ENCODE assay signal across 19 cellular contexts in genomic region chr7:44700322-44700721, GRCh38. TPM values are rescaled to one million over a fixed set of nuclear protein-coding genes. Genes with fewer than 3 reads are reported as not detected.
DNase-seq lines count a peak whose midpoint lies in the region; ATAC-seq and TF ChIP-seq lines count a peak whose summit lies in the region.
"Had no signal": no experiment of that assay in that cellular context is flagged by ENCODE, and none has a peak within 500 bp of the region (broad histone marks: within the 10 kb centered on the region; RNA-seq: fewer than 3 reads in every experiment).

No MANE protein-coding gene starts in this region.

- H3K27ac ChIP-seq in CD4-positive, CD25-positive, alpha-beta regulatory T cell (ENCODE audit: insufficient read depth, low read length, poor library complexity, severe bottlenecking): no peak overlapping the region
- H3K27ac ChIP-seq: HL-60, PC-9 had no signal

- H3K36me3 Mint-ChIP-seq in activated T-cell treated with anti-CD3 and anti-CD28 coated beads, Interleukin-2, amount 50 U/mL, for 24 hours (ENCODE audit: low read depth): peaks cover 91% of the 10 kb centered on the region
- H3K36me3 Mint-ChIP-seq in CD4-positive, CD25-positive, alpha-beta regulatory T cell: peaks cover 63% of the 10 kb centered on the region
- peaks cover 73% of the 10 kb centered on the region for H3K36me3 Mint-ChIP-seq in WTC11

- ATAC-seq in CD4-positive, CD25-positive, alpha-beta regulatory T cell (ENCODE audit: low read depth in 2 of 2): no peak
- ATAC-seq in WTC11: no peak

- no peaks in the 10 kb centered on the region for H3K9me3 Mint-ChIP-seq in activated T-cell treated with anti-CD3 and anti-CD28 coated beads, Interleukin-2, amount 50 U/mL, for 24 hours
- H3K9me3 Mint-ChIP-seq in CD4-positive, CD25-positive, alpha-beta regulatory T cell: peaks cover 0 to 2% (median 0%) of the 10 kb centered on the region in 7 donors
- H3K9me3 Mint-ChIP-seq in WTC11: peaks cover 4% of the 10 kb centered on the region; the same call in 1 of the 2 replicates
- H3K9me3 Mint-ChIP-seq: CD8-positive, alpha-beta memory T cell had no signal

- CTCF ChIA-PET in WTC11 (lab: Charles Lee): interaction anchor here (0.6 to 0.9 kb wide), 2 partner anchors 43 to 69 kb away, joined by 4 read pairs; no protein-coding TSS in a partner anchor

- H3K9me3 ChIP-seq in CD4-positive, CD25-positive, alpha-beta regulatory T cell (ENCODE audit: control insufficient read depth in 2 of 2, low read length in 2 of 2): no peaks in the 10 kb centered on the region

- no peak overlapping the region for H3K4me3 Mint-ChIP-seq in activated T-cell treated with anti-CD3 and anti-CD28 coated beads, Interleukin-2, amount 50 U/mL, for 24 hours
- H3K4me3 Mint-ChIP-seq in CD4-positive, CD25-positive, alpha-beta regulatory T cell: no peak overlapping the region
- no peak overlapping the region for H3K4me3 Mint-ChIP-seq in WTC11
- H3K4me3 Mint-ChIP-seq: CD8-positive, alpha-beta memory T cell; HFFc6 had no signal

- H3K4me3 ChIP-seq in CD4-positive, CD25-positive, alpha-beta regulatory T cell (ENCODE audit: low read depth, low read length): no peak overlapping the region
- no peak overlapping the region for H3K4me3 ChIP-seq in foreskin fibroblast (ENCODE audit: low read depth in 1 of 2, low read length in 2 of 2)
- H3K4me3 ChIP-seq: PC-9 had no signal

- H3K27me3 ChIP-seq in CD4-positive, CD25-positive, alpha-beta regulatory T cell (ENCODE audit: control insufficient read depth, insufficient read depth, low read length): no peaks in the 10 kb centered on the region

- POLR2A ChIA-PET in WTC11 (lab: Charles Lee): no interaction called here

- H3K27ac Mint-ChIP-seq in activated T-cell treated with anti-CD3 and anti-CD28 coated beads, Interleukin-2, amount 50 U/mL, for 24 hours: peak overlapping the region; percentile 11
- H3K27ac Mint-ChIP-seq in CD4-positive, CD25-positive, alpha-beta regulatory T cell: peak overlapping the region in 2 of 3 donors; percentile 32 to 42
- H3K27ac Mint-ChIP-seq in WTC11: peak overlapping the region; percentile 24; the same call in 1 of the 2 replicates
- H3K27ac Mint-ChIP-seq: HFFc6 had no signal

- H3K4me1 Mint-ChIP-seq in activated T-cell treated with anti-CD3 and anti-CD28 coated beads, Interleukin-2, amount 50 U/mL, for 24 hours (ENCODE audit: low read depth): no peaks in the 10 kb centered on the region
- H3K4me1 Mint-ChIP-seq in CD4-positive, CD25-positive, alpha-beta regulatory T cell: no peaks in the 10 kb centered on the region
- no peaks in the 10 kb centered on the region for H3K4me1 Mint-ChIP-seq in WTC11
- H3K4me1 Mint-ChIP-seq: CD8-positive, alpha-beta memory T cell had no signal

- DNase-seq in activated T-cell treated with anti-CD3 and anti-CD28 coated beads, Interleukin-2, amount 50 U/mL, for 24 hours: no peak
- no peak for DNase-seq in activated T-cell treated with anti-CD3 and anti-CD28 coated beads for 4 hours
- no peak for DNase-seq in CD4-positive, CD25-positive, alpha-beta regulatory T cell
- no peak for DNase-seq in WTC11 (ENCODE audit: low spot score)
- peak; percentile 44 for DNase-seq in posterior vena cava (ENCODE audit: low spot score)
- DNase-seq in UCSD-AML1 (lab: John Stamatoyannopoulos, UW; ENCODE audit: unreplicated experiment): no peak
- DNase-seq in foreskin fibroblast: no peak
- no peak for DNase-seq in AG08395 (ENCODE audit: low spot score)
- DNase-seq: CD8-positive, alpha-beta memory T cell; DND-41; GDM1; GOT3; HFFc6; NCI-H1436 treated with DMSO at 0.1 percent for 48 hours; NCI-H2107; NCI-H226; PC-9; SHP77 had no signal

- no peaks in the 10 kb centered on the region for H3K4me1 ChIP-seq in CD4-positive, CD25-positive, alpha-beta regulatory T cell (ENCODE audit: control insufficient read depth, insufficient read depth, low read length, poor library complexity, severe bottlenecking)

- H3K36me3 ChIP-seq in CD4-positive, CD25-positive, alpha-beta regulatory T cell (ENCODE audit: control insufficient read depth, insufficient read depth, low read length): peaks cover 80% of the 10 kb centered on the region

- no peak for TF ChIP-seq CTCF in WTC11 (IDR thresholded peaks at IDR 0.05)
- no peak for TF ChIP-seq CTCF in foreskin fibroblast (IDR thresholded peaks at IDR 0.05; ENCODE audit: low read depth, low read length)

- no peaks in the 10 kb centered on the region for H3K27me3 Mint-ChIP-seq in activated T-cell treated with anti-CD3 and anti-CD28 coated beads, Interleukin-2, amount 50 U/mL, for 24 hours
- H3K27me3 Mint-ChIP-seq in CD4-positive, CD25-positive, alpha-beta regulatory T cell: no peaks in the 10 kb centered on the region
- H3K27me3 Mint-ChIP-seq in WTC11 (ENCODE audit: low read depth): no peaks in the 10 kb centered on the region
- H3K27me3 Mint-ChIP-seq: CD8-positive, alpha-beta memory T cell had no signal

- intact Hi-C loops in posterior vena cava (cut with DNase I): no loop called here

TF ChIP-seq in WTC11, 78 proteins besides CTCF, POLR2A, EP300 and RAD21 (continues in another document):
- TF ChIP-seq TCF7 (CRISPR knock-in tag; IDR thresholded peaks at IDR 0.05; ENCODE audit: low read depth) (no peak), ARID4B (CRISPR knock-in tag; IDR thresholded peaks at IDR 0.05; ENCODE audit: borderline replicate concordance) (no peak), MXD4 (CRISPR knock-in tag; IDR thresholded peaks at IDR 0.05; ENCODE audit: borderline replicate concordance) (no peak), SMAD4 (CRISPR knock-in tag; IDR thresholded peaks at IDR 0.05) (no peak), KAT7 (CRISPR knock-in tag; IDR thresholded peaks at IDR 0.05; ENCODE audit: borderline replicate concordance) (no peak), ZNF425 (CRISPR knock-in tag; conservative IDR thresholded peaks at IDR 0.05) (no peak), ESRRA (CRISPR knock-in tag; IDR thresholded peaks at IDR 0.05; ENCODE audit: borderline replicate concordance) (no peak), OVOL2 (CRISPR knock-in tag; IDR thresholded peaks at IDR 0.05; ENCODE audit: borderline replicate concordance) (no peak), ZNF416 (CRISPR knock-in tag; IDR thresholded peaks at IDR 0.05) (no peak)
- TF ChIP-seq, protein P1, sequence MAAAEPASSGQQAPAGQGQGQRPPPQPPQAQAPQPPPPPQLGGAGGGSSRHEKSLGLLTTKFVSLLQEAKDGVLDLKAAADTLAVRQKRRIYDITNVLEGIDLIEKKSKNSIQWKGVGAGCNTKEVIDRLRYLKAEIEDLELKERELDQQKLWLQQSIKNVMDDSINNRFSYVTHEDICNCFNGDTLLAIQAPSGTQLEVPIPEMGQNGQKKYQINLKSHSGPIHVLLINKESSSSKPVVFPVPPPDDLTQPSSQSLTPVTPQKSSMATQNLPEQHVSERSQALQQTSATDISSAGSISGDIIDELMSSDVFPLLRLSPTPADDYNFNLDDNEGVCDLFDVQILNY (CRISPR knock-in tag; IDR thresholded peaks at IDR 0.05): no peak

RNA-seq across cellular contexts. Expression of gene ZMIZ2, which starts 48.3 kb away (rescaled TPM):
- total RNA-seq in CD4-positive, CD25-positive, alpha-beta regulatory T cell: 110 TPM
- 1 to 10 TPM; 2.9 to 5.0 (median 4.4) TPM for polyA plus RNA-seq in CD4-positive, CD25-positive, alpha-beta regulatory T cell
- total RNA-seq in WTC11 (2021) (97.0 to 102 TPM (median 99.1 TPM) in 3 replicates), posterior vena cava (10 to 100 TPM; 52.2 to 67.1 TPM)
